In the genomic region with DNA sequence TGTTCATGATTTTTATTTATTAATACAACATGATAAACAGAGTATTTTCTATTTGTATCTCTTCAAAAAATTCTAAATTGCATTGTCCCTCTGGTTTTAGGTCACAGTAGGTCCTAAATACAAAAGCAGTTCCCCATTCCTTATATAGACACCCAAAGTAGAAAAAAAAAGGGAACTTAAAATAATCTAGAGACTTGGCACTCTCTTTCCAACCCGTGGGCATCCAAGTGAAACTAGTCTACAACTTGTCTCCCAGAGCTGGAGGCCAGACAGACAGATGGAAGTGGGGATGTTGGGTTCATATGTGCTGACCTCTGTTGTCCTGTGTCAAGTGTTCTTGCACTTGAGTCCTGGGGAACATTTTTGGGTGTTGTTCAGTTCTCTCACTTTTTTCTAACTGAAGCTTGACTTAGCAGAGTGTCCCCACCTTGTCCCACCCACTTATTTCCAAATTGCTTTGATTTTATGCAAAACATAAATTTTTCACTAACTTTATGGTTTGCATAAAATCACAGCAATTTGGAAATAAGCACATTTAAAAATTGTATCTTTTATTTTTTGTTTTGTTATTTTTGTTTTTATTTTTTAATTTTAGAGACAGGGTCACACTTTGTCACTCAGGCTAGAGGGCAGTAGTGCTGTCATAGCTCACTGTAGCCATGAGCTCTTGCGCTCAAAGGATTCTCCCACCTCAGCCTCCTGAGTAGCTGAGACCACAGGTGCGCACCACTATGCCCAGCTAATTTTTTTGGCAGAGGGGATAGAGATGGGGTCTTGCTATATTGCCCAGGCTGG, we compare ENCODE assay signal across 12 cellular contexts. TPM values are rescaled to one million over a fixed set of nuclear protein-coding genes. Genes with fewer than 3 reads are reported as not detected.
DNase-seq lines count a peak whose midpoint lies in the region; ATAC-seq and TF ChIP-seq lines count a peak whose summit lies in the region.
"Had no signal": no experiment of that assay in that cellular context is flagged by ENCODE, and none has a peak within 500 bp of the region (broad histone marks: within the 10 kb centered on the region; RNA-seq: fewer than 3 reads in every experiment).

No MANE protein-coding gene starts in this region.

- no peak overlapping the region for H2AFZ ChIP-seq in GM23338
- H2AFZ ChIP-seq: hepatocyte had no signal

- H3K4me1 ChIP-seq in GM23338 (ENCODE audit: insufficient read depth) = no peaks in the 10 kb centered on the region

- H3K27me3 Mint-ChIP-seq in activated CD4-positive, alpha-beta memory T cell treated with anti-CD3 and anti-CD28 coated beads for 36 hours = no peaks in the 10 kb centered on the region
- no peaks in the 10 kb centered on the region for H3K27me3 Mint-ChIP-seq in natural killer cell (ENCODE audit: low read depth in 2 of 2)
- no peaks in the 10 kb centered on the region for H3K27me3 Mint-ChIP-seq in GM23338 (ENCODE audit: insufficient read depth, low read depth, poor library complexity)

- no peaks in the 10 kb centered on the region for H3K36me3 ChIP-seq in GM23338 (ENCODE audit: insufficient read depth)

- DNase-seq in GF-D8 (lab: John Stamatoyannopoulos, UW) = peak; percentile 89
- peak; percentile 90 for DNase-seq in KBM-7
- DNase-seq in activated CD4-positive, alpha-beta memory T cell treated with anti-CD3 and anti-CD28 coated beads for 36 hours = no peak
- no peak for DNase-seq in natural killer cell
- no peak for DNase-seq in GM23338 (ENCODE audit: low spot score)
- no peak for DNase-seq in stimulated activated CD8-positive, alpha-beta memory T cell treated with anti-CD3 and anti-CD28 coated beads, Interleukin-4, amount 100 ng/mL, for 48 hours
- no peak for DNase-seq in NCI-H82 treated with DMSO at 0.1 percent for 48 hours (lab: John Stamatoyannopoulos, UW; ENCODE audit: unreplicated experiment)
- DNase-seq: activated CD4-positive, alpha-beta T cell treated with anti-CD3 and anti-CD28 coated beads, Interleukin-2, amount 50 U/mL, for 48 hours; NCI-H524 treated with DMSO at 0.1 percent for 48 hours had no signal

- no peaks in the 10 kb centered on the region for H4K20me1 ChIP-seq in GM23338 (replicated peaks; ENCODE audit: insufficient read depth)

- no peak overlapping the region for H3K4me2 ChIP-seq in GM23338
- H3K4me2 ChIP-seq: hepatocyte had no signal

- no peaks in the 10 kb centered on the region for H3K9me3 Mint-ChIP-seq in activated CD4-positive, alpha-beta memory T cell treated with anti-CD3 and anti-CD28 coated beads for 36 hours
- H3K9me3 Mint-ChIP-seq in natural killer cell = no peaks in the 10 kb centered on the region
- no peaks in the 10 kb centered on the region; the same call in 2 of the 3 replicates for H3K9me3 Mint-ChIP-seq in GM23338

- H3K27me3 ChIP-seq in GM23338 (ENCODE audit: insufficient read depth) = no peaks in the 10 kb centered on the region
- H3K27me3 ChIP-seq: hepatocyte had no signal

- intact Hi-C loops in activated CD4-positive, alpha-beta memory T cell treated with anti-CD3 and anti-CD28 coated beads for 36 hours (cut with micrococcal nuclease) = loop anchor here (10.0 kb wide), 1 partner anchor 674 kb away; a partner anchor contains a TSS
- intact Hi-C loops in natural killer cell (cut with micrococcal nuclease) = loop anchor here (10.0 kb wide), 1 partner anchor 674 kb away; a partner anchor contains a TSS

- H3K79me2 ChIP-seq in GM23338 (replicated peaks; ENCODE audit: insufficient read depth) = no peaks in the 10 kb centered on the region
- H3K79me2 ChIP-seq: hepatocyte had no signal

- no peak for TF ChIP-seq CTCF in natural killer cell (IDR thresholded peaks at IDR 0.05)
- peak in 1 of 2 experiments; percentile 28; a peak in 2 of 4 replicates for TF ChIP-seq CTCF in GM23338 (conservative IDR thresholded peaks at IDR 0.05; ENCODE audit: low read depth in 2 of 2)

- no peak overlapping the region for H3K27ac ChIP-seq in GM23338 (ENCODE audit: low read depth)
- H3K27ac ChIP-seq: hepatocyte had no signal

- H3K36me3 Mint-ChIP-seq in activated CD4-positive, alpha-beta memory T cell treated with anti-CD3 and anti-CD28 coated beads for 36 hours = peaks cover 10% of the 10 kb centered on the region
- no peaks in the 10 kb centered on the region for H3K36me3 Mint-ChIP-seq in natural killer cell
- no peaks in the 10 kb centered on the region for H3K36me3 Mint-ChIP-seq in GM23338 (ENCODE audit: low read depth)

- CTCF ChIA-PET in activated CD4-positive, alpha-beta memory T cell treated with anti-CD3 and anti-CD28 coated beads for 36 hours (lab: Charles Lee) = interaction anchor here (1.0 kb wide), 1 partner anchor 12 kb away, joined by 4 read pairs; no protein-coding TSS in a partner anchor

- ATAC-seq in natural killer cell (peak in 2 of 3 donors; percentile 16 to 40), GM23338 (no peak), GM21619 (IDR thresholded peaks at IDR 0.05; ENCODE audit: unreplicated experiment) (no peak)

- POLR2A ChIA-PET in activated CD4-positive, alpha-beta memory T cell treated with anti-CD3 and anti-CD28 coated beads for 36 hours (lab: Charles Lee) = interaction anchor here (1.3 to 1.9 kb wide), 2 partner anchors 16 to 42 kb away, joined by 3 to 5 read pairs; no protein-coding TSS in a partner anchor

- H3K4me3 Mint-ChIP-seq in activated CD4-positive, alpha-beta memory T cell treated with anti-CD3 and anti-CD28 coated beads for 36 hours = no peak overlapping the region
- H3K4me3 Mint-ChIP-seq in natural killer cell (peak overlapping the region; percentile 76), GM23338 (no peak overlapping the region)

- no peaks in the 10 kb centered on the region for H3F3A ChIP-seq in GM23338 (replicated peaks; ENCODE audit: low read depth)

- peak overlapping the region; percentile 92 for H3K27ac Mint-ChIP-seq in activated CD4-positive, alpha-beta memory T cell treated with anti-CD3 and anti-CD28 coated beads for 36 hours
- H3K27ac Mint-ChIP-seq in natural killer cell = peak overlapping the region; percentile 97 to 98
- no peak overlapping the region for H3K27ac Mint-ChIP-seq in GM23338

- in situ Hi-C loops in KBM-7 (cut with MboI; ENCODE audit: low pct_unique_long_range_greater_than_20kb, low sequenced_read_pairs) = no loop called here

- no peak overlapping the region for H3K4me3 ChIP-seq in GM23338
- H3K4me3 ChIP-seq: hepatocyte had no signal

- no peaks in the 10 kb centered on the region for H3K9me2 ChIP-seq in GM23338 (ENCODE audit: insufficient read depth)

- peaks cover 68% of the 10 kb centered on the region for H3K4me1 Mint-ChIP-seq in activated CD4-positive, alpha-beta memory T cell treated with anti-CD3 and anti-CD28 coated beads for 36 hours (ENCODE audit: low read depth)
- peaks cover 65 to 70% of the 10 kb centered on the region in 2 donors for H3K4me1 Mint-ChIP-seq in natural killer cell
- H3K4me1 Mint-ChIP-seq in GM23338 = no peaks in the 10 kb centered on the region

RNA-seq across cellular contexts. Expression of a gene that starts 43.0 kb away (rescaled TPM):
- 10 to 100 TPM; 50.1 to 52.1 TPM for total RNA-seq in activated CD4-positive, alpha-beta memory T cell treated with anti-CD3 and anti-CD28 coated beads for 36 hours
- total RNA-seq in natural killer cell = 100 to 1,000 TPM in 2 of 3 donors, 10 to 100 TPM in 1; 92.5 to 119 (median 100) TPM
- 0.14 TPM in 1 of 2 replicates, not detected in the other for total RNA-seq in GM23338 (2014; rRNA removed; shearing (Covaris generic))
- polyA plus RNA-seq in GM23338 (2016; fragmentation: Nextera tagmentation; extraction: Ambion mirVana) = 0.07 and 0.16 TPM in 2 replicates
- total RNA-seq: G401 had no signal

Comparison
In these comparisons a context has a peak if more than half of its experiments do, and no peak if none do; other contexts are left out.
1. DNase-seq: peak in GF-D8 (single experiment) and KBM-7 (single experiment); none in activated CD4-positive, alpha-beta memory T cell treated with anti-CD3 and anti-CD28 coated beads for 36 hours (single experiment), natural killer cell (single experiment), GM23338 (single experiment), stimulated activated CD8-positive, alpha-beta memory T cell treated with anti-CD3 and anti-CD28 coated beads, Interleukin-4, amount 100 ng/mL, for 48 hours (single experiment) and NCI-H82 treated with DMSO at 0.1 percent for 48 hours (single experiment).
2. ATAC-seq: peak in natural killer cell (2 of 3); none in GM23338 (single experiment) and GM21619 (single experiment).
3. RNA of a gene that starts 43.0 kb away (total RNA-seq): 92.5 to 119 TPM in natural killer cell and 50.1 to 52.1 TPM in activated CD4-positive, alpha-beta memory T cell treated with anti-CD3 and anti-CD28 coated beads for 36 hours; 0.14 TPM in GM23338; every median in the first group is over 10 times any median in the second.